ENCODE assay signal across 8 cellular contexts in genomic region chr12:4604684-4605193, GRCh38. TPM values are rescaled to one million over a fixed set of nuclear protein-coding genes. Genes with fewer than 3 reads are reported as not detected.
A peak's percentile ranks its signal among the peaks of the same experiment; 100 is the strongest.
DNase-seq lines count a peak whose midpoint lies in the region; TF ChIP-seq lines count a peak whose summit lies in the region.

No MANE protein-coding gene starts in this region.

- peak overlapping the region; percentile 73 for H4K12ac ChIP-seq in trophoblast cell (ENCODE audit: low read depth, low read length)

- H3K9me3 Mint-ChIP-seq in type B pancreatic cell = no peaks in the 10 kb centered on the region

- H3K27me3 ChIP-seq in cardiac muscle cell = peaks cover 24% of the 10 kb centered on the region
- no peaks in the 10 kb centered on the region for H3K27me3 ChIP-seq in trophoblast cell (ENCODE audit: insufficient read depth, low read length)

- WGBS in trophoblast cell (ENCODE audit: extremely low coverage, insufficient coverage, insufficient read length) = no CpG with 5 or more reads among the region's 25 CpGs

- H3K36me3 ChIP-seq in cardiac muscle cell = no peaks in the 10 kb centered on the region
- H3K36me3 ChIP-seq in trophoblast cell (ENCODE audit: control insufficient read depth in 1 of 2, insufficient read depth in 2 of 2, low read length in 2 of 2) = no peaks in the 10 kb centered on the region

- peak overlapping the region; percentile 66 for H3K4me3 ChIP-seq in cardiac muscle cell
- H3K4me3 ChIP-seq in trophoblast cell (ENCODE audit: low read depth, low read length) = peak overlapping the region; percentile 95

- H2AFZ ChIP-seq in trophoblast cell (ENCODE audit: insufficient read depth, low read length, poor library complexity) = peak overlapping the region; percentile 68

- H3K4me2 ChIP-seq in trophoblast cell (ENCODE audit: low read length) = peak overlapping the region; percentile 75

- no peaks in the 10 kb centered on the region for H3K79me1 ChIP-seq in trophoblast cell (ENCODE audit: low read length)

- H3K9ac ChIP-seq in trophoblast cell (ENCODE audit: low read length) = peak overlapping the region; percentile 96

- H2BK12ac ChIP-seq in trophoblast cell (ENCODE audit: low read length) = no peak overlapping the region

- H2BK5ac ChIP-seq in trophoblast cell (ENCODE audit: low read depth, low read length, poor library complexity) = peak overlapping the region; percentile 23

- POLR2A ChIA-PET in HEK293T (lab: Yijun Ruan, JAX) = interaction anchor here (0.6 to 1.9 kb wide), 3 partner anchors 12 to 44 kb away, joined by 3 to 9 read pairs (median 8); partner anchors contain the start of genes AKAP3 and NDUFA9

- H3K9me3 ChIP-seq in cardiac muscle cell (ENCODE audit: low read depth) = no peaks in the 10 kb centered on the region
- no peaks in the 10 kb centered on the region for H3K9me3 ChIP-seq in trophoblast cell (ENCODE audit: insufficient read depth, low read depth, low read length)

- H3K27ac ChIP-seq in cardiac muscle cell = no peak overlapping the region
- H3K27ac ChIP-seq in trophoblast cell (ENCODE audit: low read depth, low read length) = no peak overlapping the region

- DNase-seq in HEK293T (ENCODE audit: extremely low spot score) (peak; percentile 85), MV-4-11 (lab: John Stamatoyannopoulos, UW) (peak; percentile 85), SKM-1 treated with dmso at 0.1 percent for 144 hours (lab: John Stamatoyannopoulos, UW; ENCODE audit: unreplicated experiment) (peak; percentile 73), cardiac muscle cell (ENCODE audit: low read depth in 1 of 2, low spot score in 1 of 2) (peak; percentile 87 to 92), trophoblast cell (peak; percentile 41 to 87), type B pancreatic cell (ENCODE audit: extremely low spot score, unreplicated experiment) (peak; percentile 79)
- peak; percentile 55 for DNase-seq in activated naive CD8-positive, alpha-beta T cell treated with anti-CD3 and anti-CD28 coated beads, Interleukin-2, amount 50 U/mL, for 16 hours (ENCODE audit: low read depth, low spot score)

- peak overlapping the region; percentile 67 for H3K14ac ChIP-seq in trophoblast cell (ENCODE audit: low read length)

- H3K79me2 ChIP-seq in trophoblast cell (ENCODE audit: control insufficient read depth, insufficient read depth, low read length, poor library complexity) = peaks cover 2% of the 10 kb centered on the region

- H3K18ac ChIP-seq in trophoblast cell (ENCODE audit: low read length) = peak overlapping the region; percentile 66

- H3K4me3 Mint-ChIP-seq in type B pancreatic cell = peak overlapping the region; percentile 99

- H3K4me1 ChIP-seq in cardiac muscle cell (ENCODE audit: low read depth) (no peaks in the 10 kb centered on the region), trophoblast cell (ENCODE audit: control insufficient read depth in 1 of 2, insufficient read depth in 2 of 2, low read length in 2 of 2) (no peaks in the 10 kb centered on the region)

- H3K4me1 Mint-ChIP-seq in type B pancreatic cell (ENCODE audit: unreplicated experiment) = peaks cover 5% of the 10 kb centered on the region

- TF ChIP-seq POLR2A in GM10847 (IDR thresholded peaks at IDR 0.05; ENCODE audit: extremely low read depth, insufficient read length) = peak; percentile 39

- H4K8ac ChIP-seq in trophoblast cell (ENCODE audit: low read depth, low read length) = peak overlapping the region; percentile 87

- H2AK5ac ChIP-seq in trophoblast cell (ENCODE audit: low read length) = no peak overlapping the region

- peak overlapping the region; percentile 19 for H2BK120ac ChIP-seq in trophoblast cell (ENCODE audit: insufficient read depth, low read length, poor library complexity)

- peak; percentile 100 for TF ChIP-seq CTCF in cardiac muscle cell (IDR thresholded peaks at IDR 0.05; ENCODE audit: low read depth, low read length)
- TF ChIP-seq CTCF in type B pancreatic cell (conservative IDR thresholded peaks at IDR 0.05) = peak; percentile 98

- H3K36me3 Mint-ChIP-seq in type B pancreatic cell = peaks cover 19% of the 10 kb centered on the region

- H4K91ac ChIP-seq in trophoblast cell (ENCODE audit: low read depth, low read length) = peak overlapping the region; percentile 71

- CTCF ChIA-PET in HEK293T (lab: Yijun Ruan, JAX) = interaction anchor here (0.6 to 1.6 kb wide), 10 partner anchors 10 to 154 kb away, joined by 3 to 6 read pairs (median 4); partner anchors contain the start of gene DYRK4

- H3K4ac ChIP-seq in trophoblast cell (ENCODE audit: low read depth, low read length) = peak overlapping the region; percentile 9

- H3K27ac Mint-ChIP-seq in type B pancreatic cell = peak overlapping the region; percentile 89

- peaks cover 38% of the 10 kb centered on the region for H3K27me3 Mint-ChIP-seq in type B pancreatic cell

- H3K23ac ChIP-seq in trophoblast cell (ENCODE audit: low read length) = no peak overlapping the region

TF ChIP-seq in HEK293T, 16 proteins besides CTCF, POLR2A, EP300 and RAD21:
- TF ChIP-seq LEF1 (IDR thresholded peaks at IDR 0.05; ENCODE audit: borderline replicate concordance) (no peak), ARNT (IDR thresholded peaks at IDR 0.05) (no peak), ELF4 (IDR thresholded peaks at IDR 0.05) (no peak), ZNF384 (IDR thresholded peaks at IDR 0.05) (no peak), SUZ12 (IDR thresholded peaks at IDR 0.05) (no peak), FOXM1 (IDR thresholded peaks at IDR 0.05; ENCODE audit: borderline replicate concordance) (0 out of 2 replicates have a peak, but pooled peaks have one; percentile 15), SP1 (IDR thresholded peaks at IDR 0.05) (no peak), FOXK2 (IDR thresholded peaks at IDR 0.05) (no peak), FOXA1 (IDR thresholded peaks at IDR 0.05) (no peak), PKNOX1 (IDR thresholded peaks at IDR 0.05) (no peak), L3MBTL2 (conservative IDR thresholded peaks at IDR 0.05) (peak; percentile 77), CTBP1 (IDR thresholded peaks at IDR 0.05; ENCODE audit: borderline replicate concordance) (no peak)
TF ChIP-seq in HEK293T: peak in this region for 2.

RNA-seq across cellular contexts. Expression of gene DYRK4, which starts 42.7 kb away (rescaled TPM):
- 65.1 and 108 TPM in 2 replicates for total RNA-seq in cardiac muscle cell
- 86.9 and 90.4 TPM in 2 replicates for polyA plus RNA-seq in cardiac muscle cell
- 17.5 and 18.4 TPM in 2 replicates for polyA plus RNA-seq in trophoblast cell (2013)
- total RNA-seq in type B pancreatic cell (ENCODE audit: low replicate concordance) = 31.6 and 57.7 TPM in 2 replicates

RNA-seq across cellular contexts. Expression of gene AKAP3, which starts 44.1 kb away (rescaled TPM):
- total RNA-seq in cardiac muscle cell (13.2 and 20.8 TPM in 2 replicates), type B pancreatic cell (ENCODE audit: low replicate concordance) (3.8 and 7.6 TPM in 2 replicates)
- 5.0 TPM in 2 replicates for polyA plus RNA-seq in cardiac muscle cell
- 0.51 and 0.60 TPM in 2 replicates for polyA plus RNA-seq in trophoblast cell (2013)

RNA-seq across cellular contexts. Expression of gene NDUFA9, which starts 44.2 kb away (rescaled TPM):
- 46.7 and 71.3 TPM in 2 replicates for total RNA-seq in cardiac muscle cell
- polyA plus RNA-seq in cardiac muscle cell = 148 and 219 TPM in 2 replicates
- polyA plus RNA-seq in trophoblast cell (2013) = 56.0 and 56.2 TPM in 2 replicates
- 90.5 and 272 TPM in 2 replicates for total RNA-seq in type B pancreatic cell (ENCODE audit: low replicate concordance)
